In genomic region chr1:26704629-26705028, GRCh38 we compare ENCODE assay signal across 15 cellular contexts. TPM values are rescaled to one million over a fixed set of nuclear protein-coding genes. Genes with fewer than 3 reads are reported as not detected.
DNase-seq lines count a peak whose midpoint lies in the region; ATAC-seq, FAIRE-seq and TF ChIP-seq lines count a peak whose summit lies in the region.
"Had no signal": no experiment of that assay in that cellular context is flagged by ENCODE, and none has a peak within 500 bp of the region (broad histone marks: within the 10 kb centered on the region; RNA-seq: fewer than 3 reads in every experiment).

No MANE protein-coding gene starts in this region.

- peaks cover 1% of the 10 kb centered on the region; the same call in 1 of the 2 replicates for H3K36me3 ChIP-seq in IMR-90 (ENCODE audit: control insufficient read depth, insufficient read depth, low read length)
- peaks cover 2 to 16% of the 10 kb centered on the region in 2 experiments for H3K36me3 ChIP-seq in GM12878 (ENCODE audit: control insufficient read depth in 2 of 2, insufficient read depth in 2 of 2, low read length in 1 of 2)
- H3K36me3 ChIP-seq in psoas muscle (ENCODE audit: insufficient read depth in 1 of 2, low read depth in 1 of 2) = peaks cover 0 to 5% of the 10 kb centered on the region in 2 donors

- BruUV-seq in IMR-90 (replicated peaks; lab: Mats Ljungman, UMichigan) = no TSS peak
- no TSS peak for BruUV-seq in GM12878 (replicated peaks; lab: Mats Ljungman, UMichigan)

- no peak for FAIRE-seq in GM12878 (lab: Jason Lieb, UNC)
- FAIRE-seq: kidney had no signal

- POLR2A ChIA-PET in IMR-90 (lab: Charles Lee; ENCODE audit: unreplicated experiment) = no interaction called here
- POLR2A ChIA-PET in GM12878 (lab: Charles Lee) = interaction anchor here (0.6 to 6.3 kb wide), 7 partner anchors 13 to 1810 kb away, joined by 3 to 37 read pairs (median 5); no protein-coding TSS in a partner anchor

- no peak overlapping the region for H4K91ac ChIP-seq in IMR-90 (ENCODE audit: insufficient read depth, low read depth, low read length)

- TF ChIP-seq CTCF in IMR-90 (conservative IDR thresholded peaks at IDR 0.05; ENCODE audit: low read depth, low read length) (no peak), GM12878 (IDR thresholded peaks at IDR 0.05 in 2 of 3, conservative IDR thresholded peaks at IDR 0.05 in 1 of 3; ENCODE audit: control insufficient read depth in 2 of 3, extremely low read depth in 1 of 3, insufficient read depth in 1 of 3, low read depth in 3 of 3, low read length in 3 of 3) (no peak), psoas muscle (IDR thresholded peaks at IDR 0.05) (no peak), GM20000 (IDR thresholded peaks at IDR 0.05; ENCODE audit: extremely low read depth, missing control alignments) (no peak)

- H3K4me2 ChIP-seq in IMR-90 (ENCODE audit: low read depth, low read length) (no peak overlapping the region), GM12878 (ENCODE audit: control insufficient read depth, insufficient read depth) (peak overlapping the region; percentile 73)

- CTCF ChIA-PET in IMR-90 (lab: Yijun Ruan, JAX) = no interaction called here
- CTCF ChIA-PET in GM12878 (lab: Yijun Ruan, JAX) = interaction anchor here (0.9 to 8.4 kb wide), 6 partner anchors 9 to 85 kb away, joined by 3 to 50 read pairs (median 4); partner anchors contain the start of gene PIGV

- TF ChIP-seq EP300 in GM12878 (IDR thresholded peaks at IDR 0.05; ENCODE audit: borderline replicate concordance in 1 of 2, control insufficient read depth in 1 of 2, low read depth in 2 of 2, low read length in 2 of 2) = no peak

- no peak overlapping the region for H3K27ac ChIP-seq in IMR-90 (ENCODE audit: insufficient read depth, low read length)
- H3K27ac ChIP-seq in GM12878 (ENCODE audit: control insufficient read depth, insufficient read depth) = no peak overlapping the region
- H3K27ac ChIP-seq in psoas muscle = peak overlapping the region; percentile 19
- H3K27ac ChIP-seq: cardiac muscle cell had no signal

- H3K9me3 ChIP-seq in IMR-90 (ENCODE audit: control insufficient read depth, insufficient read depth, low read length) (no peaks in the 10 kb centered on the region), GM12878 (replicated peaks; ENCODE audit: control insufficient read depth, insufficient read depth, low read length) (no peaks in the 10 kb centered on the region), psoas muscle (no peaks in the 10 kb centered on the region)

- H3K9ac ChIP-seq in IMR-90 (ENCODE audit: low read depth, low read length) (no peak overlapping the region), GM12878 (ENCODE audit: control insufficient read depth, insufficient read depth, low read length) (no peak overlapping the region)
- H3K9ac ChIP-seq: GM23248 had no signal

- peaks cover 38% of the 10 kb centered on the region for H3K9me1 ChIP-seq in IMR-90 (ENCODE audit: insufficient read depth, low read length)

- no peaks in the 10 kb centered on the region for H3K27me3 ChIP-seq in IMR-90 (ENCODE audit: control insufficient read depth, insufficient read depth, low read length)
- H3K27me3 ChIP-seq in GM12878 (replicated peaks in 1 of 2; ENCODE audit: control insufficient read depth in 2 of 2, insufficient read depth in 2 of 2, low read length in 1 of 2) = no peaks in the 10 kb centered on the region
- no peaks in the 10 kb centered on the region for H3K27me3 ChIP-seq in psoas muscle (ENCODE audit: insufficient read depth in 3 of 3, low read length in 2 of 3)
- H3K27me3 ChIP-seq: cardiac muscle cell had no signal

- H3K23ac ChIP-seq in IMR-90 (ENCODE audit: low read depth, low read length) = peak overlapping the region; percentile 76

- H3K79me2 ChIP-seq in GM12878 (ENCODE audit: control insufficient read depth, insufficient read depth, low read length) = peaks cover 95% of the 10 kb centered on the region

- 93% methylated on average over 2 of the region's 5 CpGs; no CpG with 5 or more reads in 1 of the 2 experiments for WGBS in IMR-90 (ENCODE audit: extremely low coverage in 2 of 2, insufficient read length in 1 of 2), 2 experiments
- 99% methylated on average over 5 of the region's 5 CpGs for WGBS in GM12878 (ENCODE audit: insufficient coverage, insufficient replicate concordance, low lambda C conversion rate, missing lambda C conversion rate)
- WGBS in psoas muscle, 3 donors = 74 to 89% (median 79%) methylated on average over 5 of the region's 5 CpGs

- no peak overlapping the region for H2AK9ac ChIP-seq in IMR-90 (replicated peaks; ENCODE audit: low read depth, low read length, poor library complexity)

- TF ChIP-seq RAD21 in IMR-90 (IDR thresholded peaks at IDR 0.05; ENCODE audit: low read length) (no peak), GM12878 (IDR thresholded peaks at IDR 0.05; ENCODE audit: insufficient read depth, low read depth, low read length) (no peak)

- no peak overlapping the region for H2BK20ac ChIP-seq in IMR-90 (ENCODE audit: low read depth, low read length)

- no peak overlapping the region; the same call in 1 of the 2 replicates for H4K5ac ChIP-seq in IMR-90 (ENCODE audit: low read depth, low read length)

- H4K20me1 ChIP-seq in IMR-90 (ENCODE audit: insufficient read depth, low read length) (peaks cover 96% of the 10 kb centered on the region), GM12878 (ENCODE audit: control insufficient read depth, insufficient read depth) (peaks cover 8% of the 10 kb centered on the region)

- H3K14ac ChIP-seq in IMR-90 (replicated peaks; ENCODE audit: low read depth, low read length) = no peak overlapping the region; the same call in 1 of the 2 replicates

- no peak overlapping the region for H3K56ac ChIP-seq in IMR-90 (ENCODE audit: extremely low read depth, insufficient read depth, low read length)

- H3K4ac ChIP-seq in IMR-90 (ENCODE audit: low read depth, low read length) = peak overlapping the region; percentile 34; the same call in 1 of the 2 replicates

- H3K4me3 ChIP-seq in IMR-90 (ENCODE audit: insufficient read depth, low read depth, low read length) = no peak overlapping the region
- H3K4me3 ChIP-seq in GM12878 = no peak overlapping the region
- H3K4me3 ChIP-seq in psoas muscle = no peak overlapping the region
- H3K4me3 ChIP-seq: cardiac muscle cell, SK-N-MC had no signal

- H4K8ac ChIP-seq in IMR-90 (ENCODE audit: low read depth in 2 of 2, low read length in 2 of 2) = peak overlapping the region in 1 of 2 experiments; percentile 46; a peak in 1 of 4 replicates

- H2BK15ac ChIP-seq in IMR-90 (ENCODE audit: low read depth, low read length) = no peak overlapping the region

- peak; percentile 26 for DNase-seq in DMS53 (lab: John Stamatoyannopoulos, UW)
- no peak for DNase-seq in DMS53 treated with DMSO at 0.1 percent for 48 hours (lab: John Stamatoyannopoulos, UW; ENCODE audit: unreplicated experiment)
- no peak for DNase-seq in IMR-90
- no peak for DNase-seq in GM12878 (ENCODE audit: low read depth, low spot score)
- no peak for DNase-seq in psoas muscle
- no peak for DNase-seq in GM20000 (ENCODE audit: low spot score)
- no peak for DNase-seq in SW 1271 (lab: John Stamatoyannopoulos, UW)
- DNase-seq: 8988T; activated naive CD4-positive, alpha-beta T cell treated with Interleukin-2 at 50 U/mL for 16 hours; GM23248; head of caudate nucleus; kidney had no signal

- RAD21 ChIA-PET in GM12878 (lab: Charles Lee; ENCODE audit: unreplicated experiment) = interaction anchor here (0.6 to 4.5 kb wide), 7 partner anchors 19 to 177 kb away, joined by 3 to 24 read pairs (median 3); partner anchors contain the start of gene PIGV

- peak overlapping the region; percentile 46 for H2BK5ac ChIP-seq in IMR-90 (ENCODE audit: low read depth, low read length, poor library complexity, severe bottlenecking)

- peaks cover 4 to 71% of the 10 kb centered on the region in 2 experiments; a peak in 3 of 4 replicates for H3K79me1 ChIP-seq in IMR-90 (ENCODE audit: low read depth in 1 of 2, low read length in 2 of 2)

- TF ChIP-seq POLR2A in IMR-90 (IDR thresholded peaks at IDR 0.05; ENCODE audit: low read depth, low read length) (no peak), GM12878 (IDR thresholded peaks at IDR 0.05; ENCODE audit: low read depth, low read length) (no peak)

- H2BK120ac ChIP-seq in IMR-90 (ENCODE audit: low read depth, low read length) = peak overlapping the region; percentile 25; the same call in 1 of the 2 replicates

- SMC1A ChIA-PET in GM12878 (lab: Charles Lee; ENCODE audit: uncharacterized antibody, unreplicated experiment) = interaction anchor here (0.7 to 11.6 kb wide), 8 partner anchors 11 to 103 kb away, joined by 3 to 139 read pairs (median 32); partner anchors contain the start of gene PIGV

- intact Hi-C loops in IMR-90 (cut with micrococcal nuclease) = no loop called here
- intact Hi-C loops in GM12878 (cut with micrococcal nuclease; ENCODE audit: unreplicated experiment) = loop anchor here (5.0 kb wide), 1 partner anchor 38 kb away; no protein-coding TSS in a partner anchor
- intact Hi-C loops in psoas muscle (cut with DNase I) = loop anchor here in 1 of 2 donors (10.0 kb wide), 1 partner anchor 60 kb away; no protein-coding TSS in a partner anchor

- dilution Hi-C loops in IMR-90 (cut with HindIII; ENCODE audit: low sequenced_read_pairs, unreplicated experiment) = no loop called here

- in situ Hi-C loops in IMR-90 (cut with MboI; ENCODE audit: low sequenced_read_pairs) (no loop called here), GM12878 (cut with MboI) (no loop called here)

- ATAC-seq in IMR-90 (ENCODE audit: low read depth) (no peak), GM12878 (no peak), psoas muscle (no peak), GM21381 (IDR thresholded peaks at IDR 0.05; ENCODE audit: unreplicated experiment) (no peak)

- peak overlapping the region; percentile 79 for H2AK5ac ChIP-seq in IMR-90 (ENCODE audit: low read depth, low read length)

- peaks cover 46% of the 10 kb centered on the region for H3K4me1 ChIP-seq in IMR-90 (ENCODE audit: control insufficient read depth, insufficient read depth, low read length)
- H3K4me1 ChIP-seq in GM12878 (ENCODE audit: control insufficient read depth, insufficient read depth, low read length) = peaks cover 13% of the 10 kb centered on the region
- H3K4me1 ChIP-seq in psoas muscle = peaks cover 77% of the 10 kb centered on the region

- peak overlapping the region; percentile 34; the same call in 1 of the 2 replicates for H3K18ac ChIP-seq in IMR-90 (ENCODE audit: low read depth, low read length)

- H2AFZ ChIP-seq in IMR-90 (replicated peaks; ENCODE audit: low read length, poor library complexity) = no peak overlapping the region
- no peak overlapping the region for H2AFZ ChIP-seq in GM12878 (ENCODE audit: control insufficient read depth, low read depth, low read length)
- H2AFZ ChIP-seq: GM23248 had no signal

RNA-seq across cellular contexts. Expression of gene ARID1A, which starts 8.8 kb away (rescaled TPM):
- total RNA-seq in IMR-90 (2012; rRNA removed) (14.0 and 16.7 TPM in 2 replicates), GM12878 (2014; rRNA removed) (20.5 and 24.3 TPM in 2 replicates), GM12878 (2014; rRNA removed; fragmentation: Illumina TruSeq; extraction: Trizol) (22.7 and 23.6 TPM in 2 replicates), GM12878 (2021) (93.4 and 98.0 TPM in 2 replicates), psoas muscle (10 to 100 TPM; 32.2 to 44.4 (median 39.6) TPM)
- polyA plus RNA-seq in IMR-90 (2012; rRNA removed) (39.4 and 40.7 TPM in 2 replicates), GM12878 (2011; rRNA removed) (9.4 and 13.1 TPM in 2 replicates), GM12878 (2014; fragmentation: Illumina TruSeq; extraction: Trizol) (59.0 and 75.1 TPM in 2 replicates), GM12878 (2014; fragmentation: Nextera tagmentation; extraction: Ambion mirVana) (10 to 100 TPM in 1 of 2 experiments, 1 to 10 TPM in 1; 10.0 to 24.5 TPM), GM12878 (2014; rRNA removed) (41.6 and 57.8 TPM in 2 replicates), GM12878 (2016; fragmentation: Nextera tagmentation; extraction: Ambion mirVana) (10 to 100 TPM; 22.2 to 22.8 TPM), psoas muscle (10 to 100 TPM in 2 of 3 donors, 1 to 10 TPM in 1; 8.8 to 20.8 (median 12.9) TPM)
- polyA plus RNA-seq in IMR-90 (2012; cell fraction: cytosol; rRNA removed) = 21.1 and 38.8 TPM in 2 replicates
- polyA plus RNA-seq in IMR-90 (2012; cell fraction: nucleus; rRNA removed; ENCODE audit: low replicate concordance) = 89.6 and 144 TPM in 2 replicates
- total RNA-seq in GM12878 (2013; cell fraction: nucleolus; rRNA removed) = 132 and 155 TPM in 2 replicates
- polyA plus RNA-seq in GM12878 (2011; ENCODE audit: low read depth) = 28.6 TPM
- polyA plus RNA-seq in GM12878 (2011; cell fraction: cytosol; rRNA removed) = 18.8 and 23.5 TPM in 2 replicates
- polyA plus RNA-seq in GM12878 (2011; cell fraction: nucleus; rRNA removed) = 49.4 and 77.8 TPM in 2 replicates
- 44.5 and 51.6 TPM in 2 replicates for polyA plus RNA-seq in GM12878 (2012)
- polyA minus RNA-seq in GM12878 (2011; rRNA and poly(A)+ RNA removed) = 31.7 and 33.9 TPM in 2 replicates
- polyA minus RNA-seq in GM12878 (2011; cell fraction: cytosol; rRNA and poly(A)+ RNA removed) = 29.7 and 37.3 TPM in 2 replicates
- polyA minus RNA-seq in GM12878 (2011; cell fraction: nucleus; rRNA and poly(A)+ RNA removed) = 18.1 and 41.5 TPM in 2 replicates
